ENCODE assay signal across 9 cellular contexts in the genomic region with DNA sequence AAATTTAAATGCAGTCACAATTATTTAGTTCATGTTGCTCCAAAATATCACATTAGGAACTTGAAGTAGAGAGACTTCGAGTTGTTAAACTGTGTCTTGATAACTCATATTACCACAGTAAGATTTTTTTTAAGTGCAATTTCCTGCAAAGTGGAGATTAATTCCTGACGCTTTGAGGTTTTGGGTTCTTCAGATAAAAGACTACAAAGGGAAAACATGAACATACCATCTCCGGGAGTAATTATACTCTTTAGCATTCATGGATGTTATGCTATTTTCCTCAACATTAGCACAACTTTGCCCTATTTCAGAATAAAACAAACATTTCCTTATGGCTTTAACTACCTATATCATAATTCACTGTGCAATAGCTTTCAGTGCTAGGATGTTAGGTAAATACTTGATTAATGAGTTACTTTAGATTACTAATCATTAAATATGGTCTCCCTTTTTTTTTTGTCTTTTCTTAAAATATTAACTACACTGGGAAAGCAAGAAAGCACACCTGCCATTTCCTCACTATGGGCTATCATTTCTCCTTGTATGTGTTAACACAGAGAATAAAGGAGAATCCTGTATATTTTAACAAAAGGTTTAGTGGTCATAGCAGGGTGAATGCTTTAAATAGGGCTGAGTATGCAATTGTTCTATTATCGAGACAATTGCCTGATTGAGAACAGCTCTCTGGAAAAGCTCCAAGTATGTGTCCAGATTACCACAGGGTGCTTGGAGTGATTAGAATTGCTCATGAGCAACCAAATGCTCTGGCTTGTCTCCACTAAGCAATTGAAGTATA.
DNase-seq lines count a peak whose midpoint lies in the region; ATAC-seq, FAIRE-seq and TF ChIP-seq lines count a peak whose summit lies in the region.
"Had no signal": no experiment of that assay in that cellular context is flagged by ENCODE, and none has a peak within 500 bp of the region (broad histone marks: within the 10 kb centered on the region; RNA-seq: fewer than 3 reads in every experiment).

No MANE protein-coding gene starts in this region.

- no peaks in the 10 kb centered on the region for H3K36me3 Mint-ChIP-seq in CD4-positive, alpha-beta memory T cell

- no peaks in the 10 kb centered on the region; the same call in none of the 2 replicates for H3K4me1 ChIP-seq in HAP-1
- H3K4me1 ChIP-seq in smooth muscle cell (ENCODE audit: low read depth): peaks cover 11% of the 10 kb centered on the region
- H3K4me1 ChIP-seq in CD4-positive, alpha-beta memory T cell (ENCODE audit: insufficient read depth, low read length): no peaks in the 10 kb centered on the region

- no peaks in the 10 kb centered on the region for H3K4me1 Mint-ChIP-seq in CD4-positive, alpha-beta memory T cell

- H3K27me3 Mint-ChIP-seq in CD4-positive, alpha-beta memory T cell: peaks cover 0 to 3% of the 10 kb centered on the region in 2 donors

- DNase-seq in HAP-1 (ENCODE audit: low spot score in 2 of 2) (peak; percentile 18 to 20), RPMI7951 (ENCODE audit: low read depth) (peak; percentile 78), frontal cortex (ENCODE audit: low spot score in 2 of 2) (no peak), smooth muscle cell (lab: John Stamatoyannopoulos, UW; ENCODE audit: unreplicated experiment) (no peak), GM13976 (ENCODE audit: low spot score) (no peak)
- DNase-seq in CD4-positive, alpha-beta memory T cell: no peak
- DNase-seq: activated T-cell treated with anti-CD3 and anti-CD28 coated beads, Interleukin-2, amount 50 U/mL, for 48 hours had no signal

- no peak overlapping the region for H3K4me3 ChIP-seq in HAP-1
- H3K4me3 ChIP-seq in smooth muscle cell: peak overlapping the region; percentile 0
- H3K4me3 ChIP-seq in CD4-positive, alpha-beta memory T cell (ENCODE audit: low read length in 2 of 2): no peak overlapping the region

- no peak for TF ChIP-seq CTCF in smooth muscle cell (IDR thresholded peaks at IDR 0.05; ENCODE audit: borderline replicate concordance, insufficient read depth, poor library complexity, severe bottlenecking)
- no peak for TF ChIP-seq CTCF in GM13976 (IDR thresholded peaks at IDR 0.05; ENCODE audit: borderline replicate concordance, control extremely low read depth, extremely low read depth, insufficient read depth, missing control alignments)

- peaks cover 0 to 2% (median 0%) of the 10 kb centered on the region in 8 donors for H3K9me3 Mint-ChIP-seq in CD4-positive, alpha-beta memory T cell

- no peak overlapping the region for H2AFZ ChIP-seq in smooth muscle cell (ENCODE audit: low read depth)

- H3F3A ChIP-seq in smooth muscle cell (ENCODE audit: low read depth): peaks cover 6% of the 10 kb centered on the region

- intact Hi-C loops in CD4-positive, alpha-beta memory T cell (cut with micrococcal nuclease): no loop called here

- no peak for TF ChIP-seq POLR2A in GM18505 (IDR thresholded peaks at IDR 0.05; ENCODE audit: borderline replicate concordance, extremely low read depth, insufficient read depth, insufficient read length)

- CTCF ChIA-PET in CD4-positive, alpha-beta memory T cell (lab: Charles Lee; ENCODE audit: partially characterized antibody): no interaction called here

- H3K27ac ChIP-seq in smooth muscle cell (ENCODE audit: low read depth): peak overlapping the region; percentile 44
- no peak overlapping the region for H3K27ac ChIP-seq in CD4-positive, alpha-beta memory T cell (ENCODE audit: low read depth, low read length)
- H3K27ac ChIP-seq: epithelial cell of prostate had no signal

- H3K79me2 ChIP-seq in smooth muscle cell (ENCODE audit: low read depth): no peaks in the 10 kb centered on the region

- no peak overlapping the region for H3K9ac ChIP-seq in smooth muscle cell (ENCODE audit: low read depth)

- H3K4me3 Mint-ChIP-seq in CD4-positive, alpha-beta memory T cell: no peak overlapping the region

- peak; percentile 44 for FAIRE-seq in frontal cortex (lab: Jason Lieb, UNC)

- no peaks in the 10 kb centered on the region for H4K20me1 ChIP-seq in smooth muscle cell (ENCODE audit: low read depth)

- H3K4me2 ChIP-seq in smooth muscle cell: peak overlapping the region; percentile 17

- H3K9me3 ChIP-seq in HAP-1 (no peaks in the 10 kb centered on the region), smooth muscle cell (replicated peaks; ENCODE audit: low read depth) (no peaks in the 10 kb centered on the region)
- H3K9me3 ChIP-seq in CD4-positive, alpha-beta memory T cell (ENCODE audit: control insufficient read depth in 1 of 2, low read length in 2 of 2): no peaks in the 10 kb centered on the region

- in situ Hi-C loops in HAP-1 (cut with MboI; ENCODE audit: low sequenced_read_pairs) (no loop called here), GM13976 (cut with MboI; ENCODE audit: low sequenced_read_pairs, unreplicated experiment) (no loop called here)

- H3K27me3 ChIP-seq in HAP-1 (ENCODE audit: low read depth): no peaks in the 10 kb centered on the region
- no peaks in the 10 kb centered on the region for H3K27me3 ChIP-seq in smooth muscle cell (ENCODE audit: low read depth)
- no peaks in the 10 kb centered on the region for H3K27me3 ChIP-seq in CD4-positive, alpha-beta memory T cell (ENCODE audit: insufficient read depth, low read length)

- WGBS in smooth muscle cell (ENCODE audit: low lambda C conversion rate): 24% methylated on average over 4 of the region's 4 CpGs

- POLR2A ChIA-PET in CD4-positive, alpha-beta memory T cell (lab: Charles Lee; ENCODE audit: partially characterized antibody): no interaction called here

- no peak overlapping the region for H3K27ac Mint-ChIP-seq in CD4-positive, alpha-beta memory T cell

- no peak for ATAC-seq in GM18505 (IDR thresholded peaks at IDR 0.05; ENCODE audit: unreplicated experiment)

- H3K36me3 ChIP-seq in HAP-1 (replicated peaks): no peaks in the 10 kb centered on the region
- H3K36me3 ChIP-seq in smooth muscle cell (ENCODE audit: low read depth): no peaks in the 10 kb centered on the region
- H3K36me3 ChIP-seq in CD4-positive, alpha-beta memory T cell (ENCODE audit: insufficient read depth, low read length): no peaks in the 10 kb centered on the region

Comparison
In these comparisons a context has a peak if more than half of its experiments do, and no peak if none do; other contexts are left out.
1. DNase-seq: peak in HAP-1 (2 of 2) and RPMI7951 (single experiment); none in frontal cortex (0 of 2), smooth muscle cell (single experiment), CD4-positive, alpha-beta memory T cell (0 of 5) and GM13976 (single experiment).